In the genomic region with DNA sequence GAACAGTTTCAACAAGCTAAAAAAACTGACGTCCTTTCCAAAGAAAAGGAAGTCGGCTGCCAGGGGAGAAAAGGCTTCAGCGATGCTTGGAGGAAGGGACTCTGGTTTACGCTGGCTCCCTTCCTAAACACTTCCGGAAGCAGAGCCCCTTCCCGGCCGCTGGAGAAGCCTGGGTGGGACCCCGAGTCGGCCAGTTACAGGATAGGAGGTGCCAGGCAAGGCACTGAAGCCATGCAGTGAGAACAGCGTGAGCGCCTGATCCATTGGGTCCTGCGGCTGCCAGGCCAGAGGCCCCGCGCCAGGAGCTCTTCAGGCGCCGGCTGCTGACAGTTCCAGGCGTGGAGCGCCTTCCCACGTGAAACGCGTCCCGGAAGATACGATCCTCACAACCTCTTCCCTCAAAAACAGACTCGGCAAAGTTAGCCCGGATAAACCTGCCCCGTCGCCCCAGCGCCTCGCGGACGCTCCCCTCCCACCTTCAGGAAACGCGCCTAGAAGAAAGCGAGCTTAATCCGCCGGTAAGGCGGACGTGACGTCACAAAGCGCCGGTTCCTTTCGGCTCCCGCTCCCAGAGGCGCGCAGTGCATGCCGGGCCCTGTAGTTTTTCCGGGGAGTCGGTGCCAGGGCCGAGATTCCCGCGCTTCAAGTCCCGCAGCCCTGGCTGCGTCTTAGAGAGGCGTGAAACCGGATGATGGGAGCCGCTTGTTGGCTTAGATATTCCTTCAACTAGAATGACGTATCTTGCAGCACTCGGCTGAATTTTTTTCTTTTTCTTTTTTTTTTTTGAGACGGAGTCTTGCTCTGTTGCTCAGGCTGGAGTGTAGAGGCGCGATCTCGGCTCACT, we compare ENCODE assay signal across 1 cellular context.
TF ChIP-seq lines count a peak whose summit lies in the region.

A gene with protein sequence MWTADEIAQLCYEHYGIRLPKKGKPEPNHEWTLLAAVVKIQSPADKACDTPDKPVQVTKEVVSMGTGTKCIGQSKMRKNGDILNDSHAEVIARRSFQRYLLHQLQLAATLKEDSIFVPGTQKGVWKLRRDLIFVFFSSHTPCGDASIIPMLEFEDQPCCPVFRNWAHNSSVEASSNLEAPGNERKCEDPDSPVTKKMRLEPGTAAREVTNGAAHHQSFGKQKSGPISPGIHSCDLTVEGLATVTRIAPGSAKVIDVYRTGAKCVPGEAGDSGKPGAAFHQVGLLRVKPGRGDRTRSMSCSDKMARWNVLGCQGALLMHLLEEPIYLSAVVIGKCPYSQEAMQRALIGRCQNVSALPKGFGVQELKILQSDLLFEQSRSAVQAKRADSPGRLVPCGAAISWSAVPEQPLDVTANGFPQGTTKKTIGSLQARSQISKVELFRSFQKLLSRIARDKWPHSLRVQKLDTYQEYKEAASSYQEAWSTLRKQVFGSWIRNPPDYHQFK (minus strand): TSS at position 520 of the 844 bp plus-strand sequence. CDS start 2,482 bp downstream, outside the sequence.

TF ChIP-seq in K562, 482 proteins besides CTCF, POLR2A, EP300 and RAD21 (continued from another document and continues in another):
- TF ChIP-seq, protein P1, sequence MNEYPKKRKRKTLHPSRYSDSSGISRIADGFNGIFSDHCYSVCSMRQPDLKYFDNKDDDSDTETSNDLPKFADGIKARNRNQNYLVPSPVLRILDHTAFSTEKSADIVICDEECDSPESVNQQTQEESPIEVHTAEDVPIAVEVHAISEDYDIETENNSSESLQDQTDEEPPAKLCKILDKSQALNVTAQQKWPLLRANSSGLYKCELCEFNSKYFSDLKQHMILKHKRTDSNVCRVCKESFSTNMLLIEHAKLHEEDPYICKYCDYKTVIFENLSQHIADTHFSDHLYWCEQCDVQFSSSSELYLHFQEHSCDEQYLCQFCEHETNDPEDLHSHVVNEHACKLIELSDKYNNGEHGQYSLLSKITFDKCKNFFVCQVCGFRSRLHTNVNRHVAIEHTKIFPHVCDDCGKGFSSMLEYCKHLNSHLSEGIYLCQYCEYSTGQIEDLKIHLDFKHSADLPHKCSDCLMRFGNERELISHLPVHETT (CRISPR knock-in tag; conservative IDR thresholded peaks at IDR 0.05 in 1 of 2, IDR thresholded peaks at IDR 0.05 in 1 of 2): peak in 1 of 2 experiments; percentile 90; a peak in 2 of 4 replicates
- TF ChIP-seq CXXC5 (CRISPR knock-in tag; IDR thresholded peaks at IDR 0.05): peak; percentile 96
- TF ChIP-seq ZNF212 (CRISPR knock-in tag; IDR thresholded peaks at IDR 0.05): 0 out of 2 replicates have a peak, but pooled peaks have one; percentile 42
- peak; percentile 86 for TF ChIP-seq ZFX (CRISPR knock-in tag; IDR thresholded peaks at IDR 0.05)
- TF ChIP-seq TAF9B (IDR thresholded peaks at IDR 0.05; ENCODE audit: partially characterized antibody): peak; percentile 31
- TF ChIP-seq RFX5 (IDR thresholded peaks at IDR 0.05; ENCODE audit: low read depth, low read length): peak; percentile 62; the same call in 1 of the 2 replicates
- no peak for TF ChIP-seq ZNF695 (CRISPR knock-in tag; IDR thresholded peaks at IDR 0.05)
- TF ChIP-seq ELF2 (CRISPR knock-in tag; IDR thresholded peaks at IDR 0.05): peak; percentile 90
- TF ChIP-seq POLR3A (IDR thresholded peaks at IDR 0.05; ENCODE audit: borderline replicate concordance, extremely low read depth, insufficient read depth, insufficient read length): no peak
- peak; percentile 18; the same call in 1 of the 2 replicates for TF ChIP-seq TEAD4 (IDR thresholded peaks at IDR 0.05; ENCODE audit: low read length)
- TF ChIP-seq TEAD4 (CRISPR knock-in tag; IDR thresholded peaks at IDR 0.05; ENCODE audit: borderline replicate concordance): no peak
- TF ChIP-seq RNF2 (IDR thresholded peaks at IDR 0.05): peak; percentile 35; the same call in 1 of the 2 replicates
- TF ChIP-seq TBL1XR1 (IDR thresholded peaks at IDR 0.05; ENCODE audit: low read length in 2 of 2): peak in 1 of 2 experiments; percentile 0; a peak in 1 of 4 replicates
- TF ChIP-seq, protein P2, sequence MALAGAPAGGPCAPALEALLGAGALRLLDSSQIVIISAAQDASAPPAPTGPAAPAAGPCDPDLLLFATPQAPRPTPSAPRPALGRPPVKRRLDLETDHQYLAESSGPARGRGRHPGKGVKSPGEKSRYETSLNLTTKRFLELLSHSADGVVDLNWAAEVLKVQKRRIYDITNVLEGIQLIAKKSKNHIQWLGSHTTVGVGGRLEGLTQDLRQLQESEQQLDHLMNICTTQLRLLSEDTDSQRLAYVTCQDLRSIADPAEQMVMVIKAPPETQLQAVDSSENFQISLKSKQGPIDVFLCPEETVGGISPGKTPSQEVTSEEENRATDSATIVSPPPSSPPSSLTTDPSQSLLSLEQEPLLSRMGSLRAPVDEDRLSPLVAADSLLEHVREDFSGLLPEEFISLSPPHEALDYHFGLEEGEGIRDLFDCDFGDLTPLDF (CRISPR knock-in tag; IDR thresholded peaks at IDR 0.05): peak; percentile 92
- TF ChIP-seq FOXK2 (conservative IDR thresholded peaks at IDR 0.05 in 1 of 2, IDR thresholded peaks at IDR 0.05 in 1 of 2; ENCODE audit: low read depth in 2 of 2): peak; percentile 17 to 47; a peak in 1 of 4 replicates
- TF ChIP-seq NFYB (IDR thresholded peaks at IDR 0.05; ENCODE audit: extremely low read depth, insufficient read length): no peak
- no peak for TF ChIP-seq ZNF75A (CRISPR knock-in tag; IDR thresholded peaks at IDR 0.05)
- TF ChIP-seq TGIF2 (CRISPR knock-in tag; IDR thresholded peaks at IDR 0.05): peak; percentile 100
- TF ChIP-seq GATAD2B (IDR thresholded peaks at IDR 0.05; ENCODE audit: borderline replicate concordance): no peak
- no peak for TF ChIP-seq ZNF280A (IDR thresholded peaks at IDR 0.05; ENCODE audit: low read depth, partially characterized antibody)
- TF ChIP-seq TBP (optimal IDR thresholded peaks at IDR 0.05; ENCODE audit: low read depth, low read length): peak; percentile 74
- TF ChIP-seq, protein P3, sequence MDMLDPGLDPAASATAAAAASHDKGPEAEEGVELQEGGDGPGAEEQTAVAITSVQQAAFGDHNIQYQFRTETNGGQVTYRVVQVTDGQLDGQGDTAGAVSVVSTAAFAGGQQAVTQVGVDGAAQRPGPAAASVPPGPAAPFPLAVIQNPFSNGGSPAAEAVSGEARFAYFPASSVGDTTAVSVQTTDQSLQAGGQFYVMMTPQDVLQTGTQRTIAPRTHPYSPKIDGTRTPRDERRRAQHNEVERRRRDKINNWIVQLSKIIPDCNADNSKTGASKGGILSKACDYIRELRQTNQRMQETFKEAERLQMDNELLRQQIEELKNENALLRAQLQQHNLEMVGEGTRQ (CRISPR knock-in tag; IDR thresholded peaks at IDR 0.05): no peak
- peak; percentile 86 for TF ChIP-seq ARHGAP35 (IDR thresholded peaks at IDR 0.05; ENCODE audit: partially characterized antibody)
- peak; percentile 89 for TF ChIP-seq ELF1 (tag; IDR thresholded peaks at IDR 0.05)
- peak; percentile 98 for TF ChIP-seq CHD2 (IDR thresholded peaks at IDR 0.05; ENCODE audit: low read depth, low read length)
- TF ChIP-seq, protein P4, sequence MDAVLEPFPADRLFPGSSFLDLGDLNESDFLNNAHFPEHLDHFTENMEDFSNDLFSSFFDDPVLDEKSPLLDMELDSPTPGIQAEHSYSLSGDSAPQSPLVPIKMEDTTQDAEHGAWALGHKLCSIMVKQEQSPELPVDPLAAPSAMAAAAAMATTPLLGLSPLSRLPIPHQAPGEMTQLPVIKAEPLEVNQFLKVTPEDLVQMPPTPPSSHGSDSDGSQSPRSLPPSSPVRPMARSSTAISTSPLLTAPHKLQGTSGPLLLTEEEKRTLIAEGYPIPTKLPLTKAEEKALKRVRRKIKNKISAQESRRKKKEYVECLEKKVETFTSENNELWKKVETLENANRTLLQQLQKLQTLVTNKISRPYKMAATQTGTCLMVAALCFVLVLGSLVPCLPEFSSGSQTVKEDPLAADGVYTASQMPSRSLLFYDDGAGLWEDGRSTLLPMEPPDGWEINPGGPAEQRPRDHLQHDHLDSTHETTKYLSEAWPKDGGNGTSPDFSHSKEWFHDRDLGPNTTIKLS (IDR thresholded peaks at IDR 0.05; ENCODE audit: borderline replicate concordance, low read depth): peak; percentile 94
- TF ChIP-seq RCOR1 (IDR thresholded peaks at IDR 0.05; ENCODE audit: borderline replicate concordance in 1 of 2, low read depth in 2 of 2, low read length in 2 of 2): peak in 1 of 2 experiments; percentile 38; a peak in 1 of 4 replicates
- TF ChIP-seq POLR2B (IDR thresholded peaks at IDR 0.05; ENCODE audit: low read depth, partially characterized antibody): peak; percentile 83
- TF ChIP-seq, protein P5, sequence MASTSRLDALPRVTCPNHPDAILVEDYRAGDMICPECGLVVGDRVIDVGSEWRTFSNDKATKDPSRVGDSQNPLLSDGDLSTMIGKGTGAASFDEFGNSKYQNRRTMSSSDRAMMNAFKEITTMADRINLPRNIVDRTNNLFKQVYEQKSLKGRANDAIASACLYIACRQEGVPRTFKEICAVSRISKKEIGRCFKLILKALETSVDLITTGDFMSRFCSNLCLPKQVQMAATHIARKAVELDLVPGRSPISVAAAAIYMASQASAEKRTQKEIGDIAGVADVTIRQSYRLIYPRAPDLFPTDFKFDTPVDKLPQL (IDR thresholded peaks at IDR 0.05; ENCODE audit: extremely low read depth, insufficient read length): no peak
- TF ChIP-seq MAX (CRISPR knock-in tag; IDR thresholded peaks at IDR 0.05): peak; percentile 81
- TF ChIP-seq CBX3 (IDR thresholded peaks at IDR 0.05; ENCODE audit: borderline replicate concordance in 1 of 2, low read length in 2 of 2): peak in 1 of 2 experiments; percentile 23; a peak in 1 of 3 replicates
- TF ChIP-seq, protein P6, sequence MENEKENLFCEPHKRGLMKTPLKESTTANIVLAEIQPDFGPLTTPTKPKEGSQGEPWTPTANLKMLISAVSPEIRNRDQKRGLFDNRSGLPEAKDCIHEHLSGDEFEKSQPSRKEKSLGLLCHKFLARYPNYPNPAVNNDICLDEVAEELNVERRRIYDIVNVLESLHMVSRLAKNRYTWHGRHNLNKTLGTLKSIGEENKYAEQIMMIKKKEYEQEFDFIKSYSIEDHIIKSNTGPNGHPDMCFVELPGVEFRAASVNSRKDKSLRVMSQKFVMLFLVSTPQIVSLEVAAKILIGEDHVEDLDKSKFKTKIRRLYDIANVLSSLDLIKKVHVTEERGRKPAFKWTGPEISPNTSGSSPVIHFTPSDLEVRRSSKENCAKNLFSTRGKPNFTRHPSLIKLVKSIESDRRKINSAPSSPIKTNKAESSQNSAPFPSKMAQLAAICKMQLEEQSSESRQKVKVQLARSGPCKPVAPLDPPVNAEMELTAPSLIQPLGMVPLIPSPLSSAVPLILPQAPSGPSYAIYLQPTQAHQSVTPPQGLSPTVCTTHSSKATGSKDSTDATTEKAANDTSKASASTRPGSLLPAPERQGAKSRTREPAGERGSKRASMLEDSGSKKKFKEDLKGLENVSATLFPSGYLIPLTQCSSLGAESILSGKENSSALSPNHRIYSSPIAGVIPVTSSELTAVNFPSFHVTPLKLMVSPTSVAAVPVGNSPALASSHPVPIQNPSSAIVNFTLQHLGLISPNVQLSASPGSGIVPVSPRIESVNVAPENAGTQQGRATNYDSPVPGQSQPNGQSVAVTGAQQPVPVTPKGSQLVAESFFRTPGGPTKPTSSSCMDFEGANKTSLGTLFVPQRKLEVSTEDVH (IDR thresholded peaks at IDR 0.05; ENCODE audit: low read depth, partially characterized antibody): peak; percentile 95
- TF ChIP-seq, protein P7, sequence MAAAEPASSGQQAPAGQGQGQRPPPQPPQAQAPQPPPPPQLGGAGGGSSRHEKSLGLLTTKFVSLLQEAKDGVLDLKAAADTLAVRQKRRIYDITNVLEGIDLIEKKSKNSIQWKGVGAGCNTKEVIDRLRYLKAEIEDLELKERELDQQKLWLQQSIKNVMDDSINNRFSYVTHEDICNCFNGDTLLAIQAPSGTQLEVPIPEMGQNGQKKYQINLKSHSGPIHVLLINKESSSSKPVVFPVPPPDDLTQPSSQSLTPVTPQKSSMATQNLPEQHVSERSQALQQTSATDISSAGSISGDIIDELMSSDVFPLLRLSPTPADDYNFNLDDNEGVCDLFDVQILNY (CRISPR knock-in tag; IDR thresholded peaks at IDR 0.05): no peak
- TF ChIP-seq U2AF2 (optimal IDR thresholded peaks at IDR 0.05; ENCODE audit: low read depth, low read length): no peak
- TF ChIP-seq ZNF766 (CRISPR knock-in tag; conservative IDR thresholded peaks at IDR 0.05): peak; percentile 75; the same call in 1 of the 2 replicates
- peak; percentile 80 for TF ChIP-seq ATF1 (CRISPR knock-in tag; IDR thresholded peaks at IDR 0.05)
- peak; percentile 99 for TF ChIP-seq ATF1 (tag; IDR thresholded peaks at IDR 0.05)
- TF ChIP-seq, protein P8, sequence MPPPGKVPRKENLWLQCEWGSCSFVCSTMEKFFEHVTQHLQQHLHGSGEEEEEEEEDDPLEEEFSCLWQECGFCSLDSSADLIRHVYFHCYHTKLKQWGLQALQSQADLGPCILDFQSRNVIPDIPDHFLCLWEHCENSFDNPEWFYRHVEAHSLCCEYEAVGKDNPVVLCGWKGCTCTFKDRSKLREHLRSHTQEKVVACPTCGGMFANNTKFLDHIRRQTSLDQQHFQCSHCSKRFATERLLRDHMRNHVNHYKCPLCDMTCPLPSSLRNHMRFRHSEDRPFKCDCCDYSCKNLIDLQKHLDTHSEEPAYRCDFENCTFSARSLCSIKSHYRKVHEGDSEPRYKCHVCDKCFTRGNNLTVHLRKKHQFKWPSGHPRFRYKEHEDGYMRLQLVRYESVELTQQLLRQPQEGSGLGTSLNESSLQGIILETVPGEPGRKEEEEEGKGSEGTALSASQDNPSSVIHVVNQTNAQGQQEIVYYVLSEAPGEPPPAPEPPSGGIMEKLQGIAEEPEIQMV (tag; conservative IDR thresholded peaks at IDR 0.05; ENCODE audit: low read depth): no peak
- peak; percentile 62 for TF ChIP-seq GMEB1 (CRISPR knock-in tag; IDR thresholded peaks at IDR 0.05)
- TF ChIP-seq ZNF12 (CRISPR knock-in tag; IDR thresholded peaks at IDR 0.05): peak; percentile 49; the same call in 1 of the 2 replicates
- TF ChIP-seq MYC (IDR thresholded peaks at IDR 0.05; ENCODE audit: low read depth, low read length): peak; percentile 82
- TF ChIP-seq MYC (CRISPR knock-in tag; IDR thresholded peaks at IDR 0.05; ENCODE audit: borderline replicate concordance, low read depth): no peak
